Comparison of ENCODE assay signal across 1 cellular context in the genomic region with DNA sequence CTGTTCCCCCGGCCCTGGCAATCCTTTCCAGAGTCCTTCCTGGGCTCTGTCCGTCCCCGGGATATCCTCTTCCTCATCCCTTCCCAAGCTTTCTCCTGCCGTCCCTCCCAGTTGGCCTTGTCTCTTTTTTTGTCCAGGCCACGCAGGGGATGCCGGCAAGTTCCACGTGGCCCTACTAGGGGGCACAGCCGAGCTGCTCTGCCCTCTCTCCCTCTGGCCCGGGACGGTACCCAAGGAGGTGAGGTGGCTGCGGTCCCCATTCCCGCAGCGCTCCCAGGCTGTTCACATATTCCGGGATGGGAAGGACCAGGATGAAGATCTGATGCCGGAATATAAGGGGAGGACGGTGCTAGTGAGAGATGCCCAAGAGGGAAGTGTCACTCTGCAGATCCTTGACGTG.
TF ChIP-seq lines count a peak whose summit lies in the region.

No MANE protein-coding gene starts in this region.

TF ChIP-seq in K562, 482 proteins besides CTCF, POLR2A, EP300 and RAD21:
- TF ChIP-seq, protein P1, sequence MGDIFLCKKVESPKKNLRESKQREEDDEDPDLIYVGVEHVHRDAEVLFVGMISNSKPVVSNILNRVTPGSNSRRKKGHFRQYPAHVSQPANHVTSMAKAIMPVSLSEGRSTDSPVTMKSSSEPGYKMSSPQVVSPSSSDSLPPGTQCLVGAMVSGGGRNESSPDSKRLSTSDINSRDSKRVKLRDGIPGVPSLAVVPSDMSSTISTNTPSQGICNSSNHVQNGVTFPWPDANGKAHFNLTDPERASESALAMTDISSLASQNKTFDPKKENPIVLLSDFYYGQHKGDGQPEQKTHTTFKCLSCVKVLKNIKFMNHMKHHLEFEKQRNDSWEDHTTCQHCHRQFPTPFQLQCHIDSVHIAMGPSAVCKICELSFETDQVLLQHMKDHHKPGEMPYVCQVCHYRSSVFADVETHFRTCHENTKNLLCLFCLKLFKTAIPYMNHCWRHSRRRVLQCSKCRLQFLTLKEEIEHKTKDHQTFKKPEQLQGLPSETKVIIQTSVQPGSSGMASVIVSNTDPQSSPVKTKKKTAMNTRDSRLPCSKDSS (IDR thresholded peaks at IDR 0.05; ENCODE audit: low read depth, partially characterized antibody): no peak
- TF ChIP-seq E2F3 (CRISPR knock-in tag; IDR thresholded peaks at IDR 0.05) (no peak), ZNF232 (CRISPR knock-in tag; IDR thresholded peaks at IDR 0.05) (no peak), FOXA3 (CRISPR knock-in tag; conservative IDR thresholded peaks at IDR 0.05 in 1 of 2, IDR thresholded peaks at IDR 0.05 in 1 of 2) (no peak), SMAD3 (CRISPR knock-in tag; conservative IDR thresholded peaks at IDR 0.05) (no peak), JUN (IDR thresholded peaks at IDR 0.05; ENCODE audit: borderline replicate concordance, low read depth, low read length) (no peak), JUN (CRISPR knock-in tag; IDR thresholded peaks at IDR 0.05; ENCODE audit: borderline replicate concordance) (no peak), MAFK (IDR thresholded peaks at IDR 0.05; ENCODE audit: low read length) (no peak), ZNF134 (CRISPR knock-in tag; conservative IDR thresholded peaks at IDR 0.05) (no peak), OTX1 (CRISPR knock-in tag; IDR thresholded peaks at IDR 0.05) (no peak)
- TF ChIP-seq, protein P2, sequence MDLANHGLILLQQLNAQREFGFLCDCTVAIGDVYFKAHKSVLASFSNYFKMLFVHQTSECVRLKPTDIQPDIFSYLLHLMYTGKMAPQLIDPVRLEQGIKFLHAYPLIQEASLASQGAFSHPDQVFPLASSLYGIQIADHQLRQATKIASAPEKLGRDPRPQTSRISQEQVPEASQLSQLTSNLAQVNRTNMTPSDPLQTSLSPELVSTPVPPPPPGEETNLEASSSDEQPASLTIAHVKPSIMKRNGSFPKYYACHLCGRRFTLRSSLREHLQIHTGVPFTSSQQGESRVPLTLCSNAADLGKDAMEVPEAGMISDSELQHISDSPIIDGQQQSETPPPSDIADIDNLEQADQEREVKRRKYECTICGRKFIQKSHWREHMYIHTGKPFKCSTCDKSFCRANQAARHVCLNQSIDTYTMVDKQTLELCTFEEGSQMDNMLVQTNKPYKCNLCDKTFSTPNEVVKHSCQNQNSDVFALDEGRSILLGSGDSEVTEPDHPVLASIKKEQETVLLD (IDR thresholded peaks at IDR 0.05): no peak
- TF ChIP-seq, protein P3, sequence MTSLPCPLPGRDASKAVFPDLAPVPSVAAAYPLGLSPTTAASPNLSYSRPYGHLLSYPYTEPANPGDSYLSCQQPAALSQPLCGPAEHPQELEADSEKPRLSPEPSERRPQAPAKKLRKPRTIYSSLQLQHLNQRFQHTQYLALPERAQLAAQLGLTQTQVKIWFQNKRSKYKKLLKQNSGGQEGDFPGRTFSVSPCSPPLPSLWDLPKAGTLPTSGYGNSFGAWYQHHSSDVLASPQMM (CRISPR knock-in tag; IDR thresholded peaks at IDR 0.05): no peak
